Comparison of ENCODE assay signal across 8 cellular contexts in genomic region chrX:151974336-151975227, GRCh38. TPM values are rescaled to one million over a fixed set of nuclear protein-coding genes. Genes with fewer than 3 reads are reported as not detected.
DNase-seq lines count a peak whose midpoint lies in the region; TF ChIP-seq lines count a peak whose summit lies in the region.

A gene with protein sequence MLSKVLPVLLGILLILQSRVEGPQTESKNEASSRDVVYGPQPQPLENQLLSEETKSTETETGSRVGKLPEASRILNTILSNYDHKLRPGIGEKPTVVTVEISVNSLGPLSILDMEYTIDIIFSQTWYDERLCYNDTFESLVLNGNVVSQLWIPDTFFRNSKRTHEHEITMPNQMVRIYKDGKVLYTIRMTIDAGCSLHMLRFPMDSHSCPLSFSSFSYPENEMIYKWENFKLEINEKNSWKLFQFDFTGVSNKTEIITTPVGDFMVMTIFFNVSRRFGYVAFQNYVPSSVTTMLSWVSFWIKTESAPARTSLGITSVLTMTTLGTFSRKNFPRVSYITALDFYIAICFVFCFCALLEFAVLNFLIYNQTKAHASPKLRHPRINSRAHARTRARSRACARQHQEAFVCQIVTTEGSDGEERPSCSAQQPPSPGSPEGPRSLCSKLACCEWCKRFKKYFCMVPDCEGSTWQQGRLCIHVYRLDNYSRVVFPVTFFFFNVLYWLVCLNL (minus strand): TSS chrX:151974676. CDS start chrX:151974625, 51 bp downstream.

- intact Hi-C loops in spleen (cut with DNase I; ENCODE audit: low total_unique reads): no loop called here

- H3K9me3 ChIP-seq in iPS-18a (ENCODE audit: control insufficient read depth, low read depth, low read length) (peaks cover 6% of the 10 kb centered on the region), spleen (no peaks in the 10 kb centered on the region)

- no peak for TF ChIP-seq CTCF in astrocyte of the cerebellum (IDR thresholded peaks at IDR 0.05; ENCODE audit: low read depth, low read length, missing control alignments)
- no peak for TF ChIP-seq CTCF in spleen (IDR thresholded peaks at IDR 0.05 in 8 of 11, conservative IDR thresholded peaks at IDR 0.05 in 3 of 11)

- WGBS in spleen, 5 donors: 4 to 44% (median 30%) methylated on average over 2 to 85 of the region's 90 CpGs

- TF ChIP-seq POLR2A in spleen (IDR thresholded peaks at IDR 0.05): no peak

- H3K27me3 ChIP-seq in iPS-18a (ENCODE audit: control insufficient read depth, insufficient read depth, low read length): peaks cover 27% of the 10 kb centered on the region
- peaks cover 0 to 30% (median 11%) of the 10 kb centered on the region in 7 donors for H3K27me3 ChIP-seq in spleen (replicated peaks in 1 of 7)

- no peak within 1 kb of the TSS for H3K27ac ChIP-seq in iPS-18a (ENCODE audit: low read length)
- H3K27ac ChIP-seq in spleen: peak within 1 kb of the TSS in 5 of 8 donors; percentile 33 to 71 (median 56)

- peak; percentile 3 for DNase-seq in activated CD4-positive, alpha-beta T cell treated with anti-CD3 and anti-CD28 coated beads, Interleukin-2, amount 50 U/mL, for 48 hours
- no peak for DNase-seq in activated CD4-positive, alpha-beta T cell treated with anti-CD3 and anti-CD28 coated beads for 1 hour
- DNase-seq in astrocyte of the cerebellum (ENCODE audit: low read depth): no peak
- DNase-seq in spleen: no peak
- no peak for DNase-seq in Ammon's horn (ENCODE audit: low spot score)
- DNase-seq in NOMO-1 treated with dmso at 0.1 percent for 144 hours (lab: John Stamatoyannopoulos, UW; ENCODE audit: unreplicated experiment): no peak
- no peak for DNase-seq in DMS79 treated with DMSO at 0.1 percent for 48 hours (lab: John Stamatoyannopoulos, UW)

- no peak within 1 kb of the TSS for H3K9ac ChIP-seq in iPS-18a (ENCODE audit: low read length)

- peak within 1 kb of the TSS; percentile 62 for H3K4me3 ChIP-seq in astrocyte of the cerebellum (ENCODE audit: low read depth, low read length)
- peak within 1 kb of the TSS; percentile 31 for H3K4me3 ChIP-seq in iPS-18a (ENCODE audit: low read length)
- H3K4me3 ChIP-seq in spleen: peak within 1 kb of the TSS; percentile 5 to 64 (median 31)

- H3K4me1 ChIP-seq in iPS-18a (ENCODE audit: control insufficient read depth, low read depth, low read length) (no peaks in the 10 kb centered on the region), spleen (no peaks in the 10 kb centered on the region)

- in situ Hi-C loops in astrocyte of the cerebellum (cut with HindIII; ENCODE audit: low sequenced_read_pairs): no loop called here

- H3K36me3 ChIP-seq in iPS-18a (ENCODE audit: control insufficient read depth, low read depth, low read length): no peaks in the 10 kb centered on the region
- no peaks in the 10 kb centered on the region for H3K36me3 ChIP-seq in spleen

RNA-seq across cellular contexts. Expression of the gene that starts here (rescaled TPM):
- total RNA-seq in spleen: 10 to 100 TPM; 11.2 to 32.6 (median 21.4) TPM
- polyA plus RNA-seq in spleen: 1 to 10 TPM; 1.8 to 7.4 (median 6.1) TPM

Comparison
In these comparisons a context has a peak if more than half of its experiments do, and no peak if none do; other contexts are left out.
1. DNase-seq: peak in activated CD4-positive, alpha-beta T cell treated with anti-CD3 and anti-CD28 coated beads, Interleukin-2, amount 50 U/mL, for 48 hours (2 of 2); none in activated CD4-positive, alpha-beta T cell treated with anti-CD3 and anti-CD28 coated beads for 1 hour (single experiment), astrocyte of the cerebellum (single experiment), spleen (single experiment), Ammon's horn (single experiment), NOMO-1 treated with dmso at 0.1 percent for 144 hours (single experiment) and DMS79 treated with DMSO at 0.1 percent for 48 hours (single experiment).
2. Peak in every context shown above with its lines, with median percentiles within 50 percentile points of each other: H3K4me3 ChIP-seq.